24 cellular contexts compared by ENCODE assay signal in genomic region chr13:28751210-28751935, GRCh38. TPM values are rescaled to one million over a fixed set of nuclear protein-coding genes. Genes with fewer than 3 reads are reported as not detected.
A peak's percentile ranks its signal among the peaks of the same experiment; 100 is the strongest.
DNase-seq lines count a peak whose midpoint lies in the region; ATAC-seq, FAIRE-seq and TF ChIP-seq lines count a peak whose summit lies in the region.
"Had no signal": no experiment of that assay in that cellular context is flagged by ENCODE, and none has a peak within 500 bp of the region (broad histone marks: within the 10 kb centered on the region; RNA-seq: fewer than 3 reads in every experiment).

No MANE protein-coding gene starts in this region.

- ATAC-seq in HepG2 (no peak), HG03039 (IDR thresholded peaks at IDR 0.05; ENCODE audit: unreplicated experiment) (no peak), HG03045 (IDR thresholded peaks at IDR 0.05; ENCODE audit: unreplicated experiment) (no peak)
- ATAC-seq: pancreas, sciatic nerve had no signal

- CTCF ChIA-PET in HepG2 (lab: Yijun Ruan, JAX; ENCODE audit: low intra/inter-chr PET ratio, low total read pairs): no interaction called here

- no peaks in the 10 kb centered on the region for H3K27me3 ChIP-seq in Loucy (ENCODE audit: insufficient read depth, low read length, poor library complexity, severe bottlenecking)
- H3K27me3 ChIP-seq in HepG2 (ENCODE audit: control insufficient read depth in 1 of 2, insufficient read depth in 2 of 2, low read length in 2 of 2): no peaks in the 10 kb centered on the region; a peak in 2 of 5 replicates
- H3K27me3 ChIP-seq: ascending aorta, pancreas had no signal

- H3K9me3 ChIP-seq in Loucy (ENCODE audit: insufficient read depth, low read depth, low read length): no peaks in the 10 kb centered on the region
- H3K9me3 ChIP-seq in SK-N-MC (ENCODE audit: low read depth, low read length): no peaks in the 10 kb centered on the region; the same call in 1 of the 2 replicates
- H3K9me3 ChIP-seq in HepG2 (ENCODE audit: low read length): no peaks in the 10 kb centered on the region
- H3K9me3 ChIP-seq: ascending aorta, pancreas had no signal

- H4K20me1 ChIP-seq in Loucy (ENCODE audit: insufficient read depth, low read length, poor library complexity, severe bottlenecking): no peaks in the 10 kb centered on the region
- no peaks in the 10 kb centered on the region for H4K20me1 ChIP-seq in HepG2 (ENCODE audit: insufficient read depth, low read length)

- H3K4me1 ChIP-seq in Loucy (ENCODE audit: insufficient read depth, low read length, poor library complexity, severe bottlenecking): peaks cover 53% of the 10 kb centered on the region
- H3K4me1 ChIP-seq in HepG2 (ENCODE audit: insufficient read depth, low read length): no peaks in the 10 kb centered on the region
- H3K4me1 ChIP-seq: pancreas had no signal

- H3K9me2 ChIP-seq in Loucy (replicated peaks; ENCODE audit: low read depth, low read length): no peaks in the 10 kb centered on the region

- H3K9ac ChIP-seq in Loucy (ENCODE audit: low read depth, low read length, poor library complexity, severe bottlenecking) (no peak overlapping the region), SK-N-MC (ENCODE audit: insufficient read length) (no peak overlapping the region), HepG2 (ENCODE audit: insufficient read depth, low read depth, low read length) (no peak overlapping the region)

- H3K4me2 ChIP-seq in Loucy (ENCODE audit: low read depth, low read length, poor library complexity, severe bottlenecking): peak overlapping the region; percentile 19
- H3K4me2 ChIP-seq in HepG2 (ENCODE audit: low read depth, low read length): no peak overlapping the region

- H3K79me2 ChIP-seq in Loucy (ENCODE audit: insufficient read depth, low read length): no peaks in the 10 kb centered on the region
- no peaks in the 10 kb centered on the region for H3K79me2 ChIP-seq in HepG2 (ENCODE audit: insufficient read depth, low read length)

- TF ChIP-seq EP300 in HepG2 (IDR thresholded peaks at IDR 0.05; ENCODE audit: low read depth in 2 of 2, low read length in 2 of 2) (no peak), HepG2 (CRISPR knock-in tag; IDR thresholded peaks at IDR 0.05; ENCODE audit: borderline replicate concordance) (no peak)

- TF ChIP-seq RAD21 in HepG2 (CRISPR knock-in tag; IDR thresholded peaks at IDR 0.05): no peak

- POLR2A ChIA-PET in HepG2 (lab: Yijun Ruan, JAX): no interaction called here

- H3F3A ChIP-seq in Loucy (ENCODE audit: low read depth): 0 out of 2 replicates have a peak, but pooled peaks cover 9% of the 10 kb centered on the region

- H3K4me3 ChIP-seq in Loucy (ENCODE audit: low read length, poor library complexity, severe bottlenecking): no peak overlapping the region
- H3K4me3 ChIP-seq in SK-N-MC: no peak overlapping the region
- H3K4me3 ChIP-seq in HepG2 (replicated peaks in 1 of 3; ENCODE audit: insufficient read depth in 1 of 3, low read depth in 2 of 3, low read length in 3 of 3): no peak overlapping the region
- H3K4me3 ChIP-seq: ascending aorta, pancreas had no signal

- no peak overlapping the region for H2AFZ ChIP-seq in Loucy (ENCODE audit: low read length)
- H2AFZ ChIP-seq in HepG2 (ENCODE audit: low read length): no peak overlapping the region

- in situ Hi-C loops in HepG2 (cut with HindIII; ENCODE audit: extremely low pct_ligation_motif_present, low pct_unique_long_range_greater_than_20kb): no loop called here

- H3K27ac ChIP-seq in SK-N-MC (peak overlapping the region; percentile 99), HepG2 (ENCODE audit: extremely low read length, insufficient read depth, low read length) (no peak overlapping the region)
- H3K27ac ChIP-seq: ascending aorta, pancreas had no signal

- no peak for TF ChIP-seq POLR2A in HepG2 (IDR thresholded peaks at IDR 0.05; ENCODE audit: insufficient read depth in 1 of 2, low read depth in 2 of 2, low read length in 2 of 2)

- intact Hi-C loops in HepG2 (cut with micrococcal nuclease; ENCODE audit: unreplicated experiment): no loop called here

- DNase-seq in CD1c-positive myeloid dendritic cell (ENCODE audit: extremely low spot score) (peak; percentile 31), SK-N-MC (ENCODE audit: low read depth, low spot score) (no peak), HepG2 (ENCODE audit: low spot score) (no peak), NCI-H526 (lab: John Stamatoyannopoulos, UW) (no peak)
- DNase-seq: activated CD4-positive, alpha-beta T cell treated with anti-CD3 and anti-CD28 coated beads, Interleukin-2, amount 10 ng/mL, durations not matched to agents 7 days and 5 days; activated naive CD4-positive, alpha-beta T cell; GDM1; HFFc6; hippocampal formation; islet precursor cell; naive B cell; NCI-H2081 treated with DMSO at 0.1 percent for 48 hours; NCI-H524 treated with DMSO at 0.1 percent for 48 hours; pancreas; stimulated activated naive CD4-positive, alpha-beta T cell treated with Interleukin-2 at 50 U/mL for 16 hours; SW 1271 had no signal

- FAIRE-seq in HepG2 (lab: Jason Lieb, UNC): no peak
- FAIRE-seq: D721Med, endometrium, GM12892, pancreas had no signal

- no peaks in the 10 kb centered on the region for H3K36me3 ChIP-seq in Loucy (ENCODE audit: insufficient read depth, low read length)
- H3K36me3 ChIP-seq in SK-N-MC (ENCODE audit: insufficient read depth, low read length): no peaks in the 10 kb centered on the region
- no peaks in the 10 kb centered on the region for H3K36me3 ChIP-seq in HepG2 (replicated peaks in 1 of 2; ENCODE audit: control insufficient read depth in 1 of 2, insufficient read depth in 2 of 2, low read length in 2 of 2)
- H3K36me3 ChIP-seq: ascending aorta, pancreas had no signal

- TF ChIP-seq CTCF in Loucy (conservative IDR thresholded peaks at IDR 0.05; ENCODE audit: low read length) (no peak), HepG2 (CRISPR knock-in tag; IDR thresholded peaks at IDR 0.05) (no peak)

- WGBS in HepG2 (ENCODE audit: low lambda C conversion rate): 12% methylated on average over 5 of the region's 7 CpGs

- no TSS peak for BruUV-seq in HepG2 (replicated peaks; lab: Mats Ljungman, UMichigan)

TF ChIP-seq in HepG2, 621 proteins besides CTCF, POLR2A, EP300 and RAD21:
- TF ChIP-seq CEBPB (IDR thresholded peaks at IDR 0.05; ENCODE audit: borderline replicate concordance, low read depth, low read length): 0 out of 2 replicates have a peak, but pooled peaks have one; percentile 16
- no peak for TF ChIP-seq MBNL3 (CRISPR knock-in tag; conservative IDR thresholded peaks at IDR 0.05)

RNA-seq across cellular contexts. Expression of gene SLC46A3, which starts 32.6 kb away (rescaled TPM):
- total RNA-seq in HepG2 (2016; rRNA removed; fragmentation: Illumina TruSeq; extraction: Trizol): not detected in 2 replicates
- not detected in 2 replicates for total RNA-seq in HepG2 (2016; cell fraction: cytosol; rRNA removed; fragmentation: Illumina TruSeq; extraction: Trizol; ENCODE audit: low read depth)
- total RNA-seq in HepG2 (2016; cell fraction: insoluble cytoplasmic fraction; rRNA removed; fragmentation: Illumina TruSeq; extraction: Trizol): not detected in 2 replicates
- total RNA-seq in HepG2 (2016; cell fraction: membrane; rRNA removed; fragmentation: Illumina TruSeq; extraction: Trizol): not detected in 2 replicates
- total RNA-seq in HepG2 (2016; cell fraction: nucleus; rRNA removed; fragmentation: Illumina TruSeq; extraction: Trizol): not detected in 2 replicates
- not detected in 2 replicates for polyA plus RNA-seq in HepG2 (2011; rRNA removed)
- not detected in 2 replicates for polyA plus RNA-seq in HepG2 (2011; cell fraction: cytosol; rRNA removed)
- not detected in 2 replicates for polyA plus RNA-seq in HepG2 (2011; cell fraction: nucleus; rRNA removed)
- not detected in 2 replicates for polyA plus RNA-seq in HepG2 (2012)
- not detected in 2 replicates for polyA plus RNA-seq in HepG2 (2016; cell fraction: cytosol; fragmentation: Illumina TruSeq; extraction: Trizol; ENCODE audit: low read depth)
- polyA plus RNA-seq in HepG2 (2016; cell fraction: insoluble cytoplasmic fraction; fragmentation: Illumina TruSeq; extraction: Trizol; ENCODE audit: low read depth): not detected in 2 replicates
- not detected in 2 replicates for polyA plus RNA-seq in HepG2 (2016; cell fraction: membrane; fragmentation: Illumina TruSeq; extraction: Trizol; ENCODE audit: low read depth)
- not detected in 2 replicates for polyA plus RNA-seq in HepG2 (2016; cell fraction: nucleus; fragmentation: Illumina TruSeq; extraction: Trizol; ENCODE audit: insufficient read depth, low read depth)
- polyA minus RNA-seq in HepG2 (2011; rRNA and poly(A)+ RNA removed; ENCODE audit: low replicate concordance): not detected in 2 replicates
- not detected in 2 replicates for polyA minus RNA-seq in HepG2 (2011; cell fraction: cytosol; rRNA and poly(A)+ RNA removed)
- not detected in 2 replicates for polyA minus RNA-seq in HepG2 (2011; cell fraction: nucleus; rRNA and poly(A)+ RNA removed)
